25 cellular contexts compared by ENCODE assay signal in genomic region chr10:13829790-13830189, GRCh38.
"Had no signal": no experiment of that assay in that cellular context is flagged by ENCODE, and none has a peak within 500 bp of the region (broad histone marks: within the 10 kb centered on the region; RNA-seq: fewer than 3 reads in every experiment).

No MANE protein-coding gene starts in this region.

- H3K4me1 Mint-ChIP-seq: activated CD8-positive, alpha-beta memory T cell treated with anti-CD3 and anti-CD28 coated beads, Interleukin-2, amount 10 ng/mL, durations not matched to agents 7 days and 5 days had no signal

- H3K27me3 Mint-ChIP-seq: activated naive CD4-positive, alpha-beta T cell treated with anti-CD3 and anti-CD28 coated beads, Interleukin-2, amount 50 U/mL, for 24 hours; activated T-cell treated with anti-CD3 and anti-CD28 coated beads, Interleukin-2, amount 50 U/mL, for 24 hours had no signal

- H3K9me3 ChIP-seq: MG63, Peyer's patch, SJSA1 had no signal

- H3K36me3 ChIP-seq: MG63, Peyer's patch, SJSA1 had no signal

- ATAC-seq: activated CD8-positive, alpha-beta memory T cell treated with anti-CD3 and anti-CD28 coated beads, Interleukin-2, amount 10 ng/mL, durations not matched to agents 7 days and 5 days; SK-N-SH treated with all-trans-retinoic acid at 6 μM for 48 hours had no signal

- H3K9me3 Mint-ChIP-seq: activated naive CD4-positive, alpha-beta T cell treated with anti-CD3 and anti-CD28 coated beads, Interleukin-2, amount 50 U/mL, for 24 hours; activated T-cell treated with anti-CD3 and anti-CD28 coated beads, Interleukin-2, amount 50 U/mL, for 24 hours; activated T-helper 1 cell treated with anti-CD3 and anti-CD28 coated beads, Interleukin-12 subunit alpha, Interleukin-12 subunit beta, Interleukin-2, Interleukin-4 antibody, amounts not matched to agents 30 ng/mL and 10 ng/mL and 1 ng/mL, durations not matched to agents 14 hours and 24 hours and 36 hours had no signal

- DNase-seq: activated CD4-positive, alpha-beta T cell treated with anti-CD3 and anti-CD28 coated beads for 48 hours; activated CD4-positive, alpha-beta T cell treated with anti-CD3 and anti-CD28 coated beads, Interleukin-2, amount 50 U/mL, for 4 hours; activated CD4-positive, CD25-positive, alpha-beta regulatory T cell treated with anti-CD3 and anti-CD28 coated beads, Interleukin-2, amount 50 U/mL, for 72 hours; activated CD8-positive, alpha-beta memory T cell treated with anti-CD3 and anti-CD28 coated beads, Interleukin-2, amount 10 ng/mL, durations not matched to agents 7 days and 5 days; activated effector memory CD4-positive, alpha-beta T cell treated with Interleukin-2 at 50 U/mL for 16 hours; activated naive CD4-positive, alpha-beta T cell; activated T-cell treated with anti-CD3 and anti-CD28 coated beads, Interleukin-2, amount 50 U/mL, for 24 hours; aorta; MG63; NCI-H1105; NCI-H1436; NCI-H1694 treated with DMSO at 0.1 percent for 48 hours; NCI-H2029 treated with DMSO at 0.1 percent for 48 hours; NCI-H510A treated with DMSO at 0.1 percent for 48 hours; NCI-H69; NK-92 treated with Interleukin-12 subunit alpha and Interleukin-12 subunit beta, amount 100 ng/mL, for 24 hours; Peyer's patch; SHP77; SW 1271 had no signal

- H3K27ac ChIP-seq: KMS-11, Peyer's patch, RWPE1, SJSA1 had no signal

- H3K4me3 Mint-ChIP-seq: activated CD8-positive, alpha-beta memory T cell treated with anti-CD3 and anti-CD28 coated beads, Interleukin-2, amount 10 ng/mL, durations not matched to agents 7 days and 5 days; activated naive CD4-positive, alpha-beta T cell treated with anti-CD3 and anti-CD28 coated beads, Interleukin-2, amount 50 U/mL, for 24 hours; activated T-cell treated with anti-CD3 and anti-CD28 coated beads, Interleukin-2, amount 50 U/mL, for 24 hours; activated T-helper 1 cell treated with anti-CD3 and anti-CD28 coated beads, Interleukin-12 subunit alpha, Interleukin-12 subunit beta, Interleukin-2, Interleukin-4 antibody, amounts not matched to agents 30 ng/mL and 10 ng/mL and 1 ng/mL, durations not matched to agents 14 hours and 24 hours and 36 hours had no signal

- H3K4me1 ChIP-seq: SJSA1 had no signal

- H3K27ac Mint-ChIP-seq: activated CD8-positive, alpha-beta memory T cell treated with anti-CD3 and anti-CD28 coated beads, Interleukin-2, amount 10 ng/mL, durations not matched to agents 7 days and 5 days; activated naive CD4-positive, alpha-beta T cell treated with anti-CD3 and anti-CD28 coated beads, Interleukin-2, amount 50 U/mL, for 24 hours; activated T-cell treated with anti-CD3 and anti-CD28 coated beads, Interleukin-2, amount 50 U/mL, for 24 hours; activated T-helper 1 cell treated with anti-CD3 and anti-CD28 coated beads, Interleukin-12 subunit alpha, Interleukin-12 subunit beta, Interleukin-2, Interleukin-4 antibody, amounts not matched to agents 30 ng/mL and 10 ng/mL and 1 ng/mL, durations not matched to agents 14 hours and 24 hours and 36 hours had no signal

- H3K4me3 ChIP-seq: MG63, Peyer's patch, SJSA1 had no signal

- H3K36me3 Mint-ChIP-seq: activated CD8-positive, alpha-beta memory T cell treated with anti-CD3 and anti-CD28 coated beads, Interleukin-2, amount 10 ng/mL, durations not matched to agents 7 days and 5 days; activated naive CD4-positive, alpha-beta T cell treated with anti-CD3 and anti-CD28 coated beads, Interleukin-2, amount 50 U/mL, for 24 hours had no signal

- H3K4me2 ChIP-seq: KMS-11 had no signal
